In genomic region chr7:65562522-65562921, GRCh38 we compare ENCODE assay signal across 8 cellular contexts.
DNase-seq lines count a peak whose midpoint lies in the region; ATAC-seq and TF ChIP-seq lines count a peak whose summit lies in the region.
"Not testable (repeated sequence)": the region's sequence is repeated elsewhere in the genome, so short reads cannot be mapped to it uniquely, and the experiment has no call there.

No MANE protein-coding gene starts in this region.

- not testable (repeated sequence) for H3K4me1 ChIP-seq in left ventricle myocardium inferior, testis

- DNase-seq in WERI-Rb-1 (peak; percentile 46), left ventricle myocardium inferior (peak; percentile 9), testis (peak; percentile 14)

- not testable (repeated sequence) for H3K9me3 ChIP-seq in WERI-Rb-1 (ENCODE audit: severe bottlenecking); left ventricle myocardium inferior (replicated peaks); testis

- intact Hi-C loops in left ventricle myocardium inferior (cut with micrococcal nuclease); testis (cut with DNase I; ENCODE audit: low total_unique reads): not testable (repeated sequence)

- not testable (repeated sequence) for H3K36me3 ChIP-seq in WERI-Rb-1; left ventricle myocardium inferior; testis (ENCODE audit: low read depth, missing control alignments)

- peak; percentile 12; the same call in 1 of the 2 replicates for TF ChIP-seq CTCF in GM12874 (IDR thresholded peaks at IDR 0.05; ENCODE audit: insufficient read depth, low read depth, low read length)
- not testable (repeated sequence) for TF ChIP-seq CTCF in WERI-Rb-1 (IDR thresholded peaks at IDR 0.05; ENCODE audit: low read depth, low read length); testis (IDR thresholded peaks at IDR 0.05)
- TF ChIP-seq CTCF in left ventricle myocardium inferior (IDR thresholded peaks at IDR 0.05; ENCODE audit: borderline replicate concordance) = peak; percentile 15

- not testable (repeated sequence) for H3K27me3 ChIP-seq in WERI-Rb-1 (ENCODE audit: insufficient read depth, low read depth, severe bottlenecking); left ventricle myocardium inferior (ENCODE audit: low read depth); testis

- not testable (repeated sequence) for H3K4me3 ChIP-seq in WERI-Rb-1 (ENCODE audit: low read depth, low read length); left ventricle myocardium inferior; testis

- 88 to 100% methylated on average over 1 to 2 of the region's 2 CpGs for WGBS in testis, 2 donors

- TF ChIP-seq POLR2A in testis (IDR thresholded peaks at IDR 0.05) = not testable (repeated sequence)

- peak; percentile 89 for ATAC-seq in GM18909 (IDR thresholded peaks at IDR 0.05; ENCODE audit: poor library complexity, unreplicated experiment)
- ATAC-seq in GM21447 (IDR thresholded peaks at IDR 0.05; ENCODE audit: unreplicated experiment) = peak; percentile 72
- peak; percentile 68 for ATAC-seq in HG02884 (IDR thresholded peaks at IDR 0.05; ENCODE audit: unreplicated experiment)
- ATAC-seq in HG03432 (IDR thresholded peaks at IDR 0.05; ENCODE audit: unreplicated experiment) = peak; percentile 69

- H3K27ac ChIP-seq in WERI-Rb-1; left ventricle myocardium inferior (replicated peaks); testis: not testable (repeated sequence)
